In the genomic region with DNA sequence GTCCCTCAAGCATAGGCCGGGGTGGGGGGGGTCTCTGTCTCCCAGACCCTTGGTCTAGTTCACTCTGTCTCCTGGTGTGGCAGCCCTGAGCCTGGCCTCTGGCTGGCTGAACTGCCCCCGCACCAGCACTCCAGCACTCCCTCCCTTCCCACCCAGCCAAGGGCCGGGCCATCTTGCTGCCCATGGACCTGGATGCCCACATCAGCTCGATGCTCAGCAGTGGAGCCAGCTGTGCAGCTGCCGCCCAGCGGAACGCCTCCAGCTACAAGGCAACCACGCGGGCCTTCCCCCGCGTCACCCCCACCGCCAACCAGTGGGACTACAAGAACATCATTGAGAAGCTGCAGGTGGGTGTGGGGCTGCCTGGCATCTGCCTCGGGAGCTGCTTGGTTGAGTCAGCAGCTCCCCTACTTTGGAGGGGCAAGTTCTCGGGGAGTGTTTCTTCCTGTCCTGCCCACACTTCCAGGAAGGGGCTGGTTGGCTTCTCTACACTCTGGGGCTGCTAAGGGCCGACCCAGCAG, we compare ENCODE assay signal across 9 cellular contexts. TPM values are rescaled to one million over a fixed set of nuclear protein-coding genes. Genes with fewer than 3 reads are reported as not detected.
DNase-seq lines count a peak whose midpoint lies in the region; ATAC-seq and TF ChIP-seq lines count a peak whose summit lies in the region.
"Had no signal": no experiment of that assay in that cellular context is flagged by ENCODE, and none has a peak within 500 bp of the region (broad histone marks: within the 10 kb centered on the region; RNA-seq: fewer than 3 reads in every experiment).

No MANE protein-coding gene starts in this region.

- H3K4me1 ChIP-seq in effector memory CD4-positive, alpha-beta T cell (ENCODE audit: control insufficient read depth, insufficient read depth, low read length, poor library complexity, severe bottlenecking), result peaks cover 18% of the 10 kb centered on the region
- no peaks in the 10 kb centered on the region for H3K4me1 ChIP-seq in ascending aorta
- H3K4me1 ChIP-seq: breast epithelium had no signal

- TF ChIP-seq CTCF in ascending aorta (IDR thresholded peaks at IDR 0.05), result no peak

- CTCF ChIA-PET in activated CD8-positive, alpha-beta T cell treated with anti-CD3 and anti-CD28 coated beads, Interleukin-2, amount 10 ng/mL, durations not matched to agents 7 days and 5 days (lab: Charles Lee), result interaction anchor here (1.0 to 2.3 kb wide), 7 partner anchors 12 to 98 kb away, joined by 3 to 20 read pairs (median 3); a partner anchor contains a TSS

- DNase-seq in activated CD8-positive, alpha-beta T cell treated with anti-CD3 and anti-CD28 coated beads, Interleukin-2, amount 10 ng/mL, durations not matched to agents 7 days and 5 days, result peak; percentile 63
- DNase-seq in effector memory CD4-positive, alpha-beta T cell, result peak in 1 of 3 donors; percentile 28
- peak; percentile 52 for DNase-seq in stimulated activated CD4-positive, alpha-beta T cell treated with anti-CD3 and anti-CD28 coated beads, Interleukin-4, amount 100 ng/mL, for 24 hours
- no peak for DNase-seq in GF-D8 (lab: John Stamatoyannopoulos, UW)
- no peak for DNase-seq in ascending aorta (ENCODE audit: low spot score in 2 of 2)
- DNase-seq in NCI-H2196 (lab: John Stamatoyannopoulos, UW; ENCODE audit: unreplicated experiment), result no peak
- no peak for DNase-seq in NOMO-1 (lab: John Stamatoyannopoulos, UW; ENCODE audit: unreplicated experiment in 2 of 2)

- POLR2A ChIA-PET in activated CD8-positive, alpha-beta T cell treated with anti-CD3 and anti-CD28 coated beads, Interleukin-2, amount 10 ng/mL, durations not matched to agents 7 days and 5 days (lab: Charles Lee), result interaction anchor here (1.2 to 1.9 kb wide), 2 partner anchors 11 to 14 kb away, joined by 3 to 8 read pairs; no protein-coding TSS in a partner anchor

- H3K27ac ChIP-seq in effector memory CD4-positive, alpha-beta T cell (ENCODE audit: insufficient read depth, low read length, poor library complexity, severe bottlenecking), result peak overlapping the region; percentile 29
- H3K27ac ChIP-seq in ascending aorta, result no peak overlapping the region
- H3K27ac ChIP-seq: breast epithelium had no signal

- H3K36me3 ChIP-seq in effector memory CD4-positive, alpha-beta T cell (ENCODE audit: control insufficient read depth, insufficient read depth, low read length), result peaks cover 83% of the 10 kb centered on the region
- H3K36me3 ChIP-seq in ascending aorta, result no peaks in the 10 kb centered on the region

- no peaks in the 10 kb centered on the region for H3K27me3 ChIP-seq in effector memory CD4-positive, alpha-beta T cell (replicated peaks; ENCODE audit: control insufficient read depth, insufficient read depth, low read length, poor library complexity, severe bottlenecking)
- H3K27me3 ChIP-seq in ascending aorta, result no peaks in the 10 kb centered on the region
- H3K27me3 ChIP-seq: breast epithelium had no signal

- H3K27me3 Mint-ChIP-seq in IgD-negative memory B cell, result no peaks in the 10 kb centered on the region
- H3K27me3 Mint-ChIP-seq in activated CD8-positive, alpha-beta T cell treated with anti-CD3 and anti-CD28 coated beads, Interleukin-2, amount 10 ng/mL, durations not matched to agents 7 days and 5 days (ENCODE audit: low read depth), result no peaks in the 10 kb centered on the region

- H3K9me3 Mint-ChIP-seq in IgD-negative memory B cell, result no peaks in the 10 kb centered on the region
- no peaks in the 10 kb centered on the region for H3K9me3 Mint-ChIP-seq in activated CD8-positive, alpha-beta T cell treated with anti-CD3 and anti-CD28 coated beads, Interleukin-2, amount 10 ng/mL, durations not matched to agents 7 days and 5 days (ENCODE audit: insufficient read depth)

- H3K4me1 Mint-ChIP-seq in IgD-negative memory B cell, result no peaks in the 10 kb centered on the region
- H3K4me1 Mint-ChIP-seq in activated CD8-positive, alpha-beta T cell treated with anti-CD3 and anti-CD28 coated beads, Interleukin-2, amount 10 ng/mL, durations not matched to agents 7 days and 5 days (ENCODE audit: low read depth), result peaks cover 23% of the 10 kb centered on the region

- H3K9me3 ChIP-seq in effector memory CD4-positive, alpha-beta T cell (ENCODE audit: control insufficient read depth, low read length), result no peaks in the 10 kb centered on the region
- H3K9me3 ChIP-seq in ascending aorta, result no peaks in the 10 kb centered on the region
- H3K9me3 ChIP-seq: breast epithelium had no signal

- H3K36me3 Mint-ChIP-seq in IgD-negative memory B cell, result peaks cover 9% of the 10 kb centered on the region
- peaks cover 73% of the 10 kb centered on the region for H3K36me3 Mint-ChIP-seq in activated CD8-positive, alpha-beta T cell treated with anti-CD3 and anti-CD28 coated beads, Interleukin-2, amount 10 ng/mL, durations not matched to agents 7 days and 5 days (ENCODE audit: low read depth)

- no peak overlapping the region for H3K4me3 ChIP-seq in effector memory CD4-positive, alpha-beta T cell (ENCODE audit: insufficient read depth, low read depth, low read length, poor library complexity, severe bottlenecking)
- H3K4me3 ChIP-seq in ascending aorta, result no peak overlapping the region
- H3K4me3 ChIP-seq: breast epithelium had no signal

- no peak overlapping the region for H3K4me3 Mint-ChIP-seq in IgD-negative memory B cell
- no peak overlapping the region for H3K4me3 Mint-ChIP-seq in activated CD8-positive, alpha-beta T cell treated with anti-CD3 and anti-CD28 coated beads, Interleukin-2, amount 10 ng/mL, durations not matched to agents 7 days and 5 days

- ATAC-seq in activated CD8-positive, alpha-beta T cell treated with anti-CD3 and anti-CD28 coated beads, Interleukin-2, amount 10 ng/mL, durations not matched to agents 7 days and 5 days, result peak; percentile 65

- H3K27ac Mint-ChIP-seq in IgD-negative memory B cell, result peak overlapping the region in 2 of 3 donors; percentile 42 to 81
- peak overlapping the region; percentile 80 for H3K27ac Mint-ChIP-seq in activated CD8-positive, alpha-beta T cell treated with anti-CD3 and anti-CD28 coated beads, Interleukin-2, amount 10 ng/mL, durations not matched to agents 7 days and 5 days

- intact Hi-C loops in ascending aorta (cut with DNase I), result no loop called here

RNA-seq across cellular contexts. Expression of a gene that starts 28.4 kb away (rescaled TPM):
- 45.2 TPM for polyA plus RNA-seq in IgD-negative memory B cell
- 10 to 100 TPM; 88.1 to 89.6 TPM for total RNA-seq in activated CD8-positive, alpha-beta T cell treated with anti-CD3 and anti-CD28 coated beads, Interleukin-2, amount 10 ng/mL, durations not matched to agents 7 days and 5 days
- total RNA-seq in ascending aorta, result 2.6 TPM

Comparison
In these comparisons a context has a peak if more than half of its experiments do, and no peak if none do; other contexts are left out.
1. DNase-seq: peak in activated CD8-positive, alpha-beta T cell treated with anti-CD3 and anti-CD28 coated beads, Interleukin-2, amount 10 ng/mL, durations not matched to agents 7 days and 5 days (single experiment) and stimulated activated CD4-positive, alpha-beta T cell treated with anti-CD3 and anti-CD28 coated beads, Interleukin-4, amount 100 ng/mL, for 24 hours (single experiment); none in GF-D8 (single experiment), ascending aorta (0 of 2), NCI-H2196 (single experiment) and NOMO-1 (0 of 2).
2. RNA of a gene that starts 28.4 kb away (total RNA-seq): 88.1 to 89.6 TPM in activated CD8-positive, alpha-beta T cell treated with anti-CD3 and anti-CD28 coated beads, Interleukin-2, amount 10 ng/mL, durations not matched to agents 7 days and 5 days; 2.6 TPM in ascending aorta (single experiment); every median in the first group is over 10 times any median in the second.